1 cellular context compared by ENCODE assay signal in the genomic region with DNA sequence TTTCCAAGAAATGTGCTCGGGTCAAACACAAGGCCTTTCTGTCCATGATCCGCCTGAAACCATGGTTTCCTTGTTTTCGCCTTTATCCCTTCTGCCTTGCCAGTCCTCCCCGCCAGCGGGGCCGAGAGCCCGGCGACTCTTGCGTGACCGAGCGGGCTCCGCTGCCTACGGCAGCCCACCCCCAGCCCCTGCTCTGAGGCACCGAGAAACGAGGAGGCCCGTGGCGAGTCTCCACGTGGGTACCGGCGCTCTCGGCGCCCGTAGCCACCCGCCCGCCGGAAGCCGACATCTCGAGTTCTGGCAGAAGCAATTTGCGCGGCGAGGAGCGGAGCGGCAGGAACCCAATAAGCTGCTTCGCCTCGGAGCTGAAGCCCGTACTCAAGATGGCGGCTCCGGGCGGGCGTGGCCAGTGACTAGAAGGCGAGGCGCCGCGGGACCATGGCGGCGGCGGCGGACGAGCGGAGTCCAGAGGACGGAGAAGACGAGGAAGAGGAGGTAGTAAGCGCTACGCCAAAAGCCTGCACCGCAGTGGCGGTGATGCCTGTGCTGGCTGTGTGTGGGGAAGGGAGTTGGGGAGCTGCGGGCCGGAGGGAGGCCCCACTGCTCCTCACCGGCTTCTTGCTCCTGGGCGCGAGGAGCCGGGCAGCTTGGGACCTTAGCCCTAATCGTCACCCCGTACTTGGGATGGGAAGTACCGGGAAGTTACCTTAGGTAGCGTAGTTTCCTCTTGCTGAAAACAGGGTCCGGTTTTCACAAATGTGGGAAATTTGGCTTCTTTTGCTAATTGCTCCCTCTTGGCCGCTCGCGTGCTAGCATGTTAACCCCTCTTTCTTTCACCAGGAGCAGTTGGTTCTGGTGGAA.
TF ChIP-seq lines count a peak whose summit lies in the region.

A gene with protein sequence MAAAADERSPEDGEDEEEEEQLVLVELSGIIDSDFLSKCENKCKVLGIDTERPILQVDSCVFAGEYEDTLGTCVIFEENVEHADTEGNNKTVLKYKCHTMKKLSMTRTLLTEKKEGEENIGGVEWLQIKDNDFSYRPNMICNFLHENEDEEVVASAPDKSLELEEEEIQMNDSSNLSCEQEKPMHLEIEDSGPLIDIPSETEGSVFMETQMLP (plus strand): TSS at position 375 of the 861 bp plus-strand sequence. CDS start 64 bp downstream, at position 439.

TF ChIP-seq in HEK293, 187 proteins besides CTCF, POLR2A, EP300 and RAD21 (continued from another document):
- TF ChIP-seq, protein P1, sequence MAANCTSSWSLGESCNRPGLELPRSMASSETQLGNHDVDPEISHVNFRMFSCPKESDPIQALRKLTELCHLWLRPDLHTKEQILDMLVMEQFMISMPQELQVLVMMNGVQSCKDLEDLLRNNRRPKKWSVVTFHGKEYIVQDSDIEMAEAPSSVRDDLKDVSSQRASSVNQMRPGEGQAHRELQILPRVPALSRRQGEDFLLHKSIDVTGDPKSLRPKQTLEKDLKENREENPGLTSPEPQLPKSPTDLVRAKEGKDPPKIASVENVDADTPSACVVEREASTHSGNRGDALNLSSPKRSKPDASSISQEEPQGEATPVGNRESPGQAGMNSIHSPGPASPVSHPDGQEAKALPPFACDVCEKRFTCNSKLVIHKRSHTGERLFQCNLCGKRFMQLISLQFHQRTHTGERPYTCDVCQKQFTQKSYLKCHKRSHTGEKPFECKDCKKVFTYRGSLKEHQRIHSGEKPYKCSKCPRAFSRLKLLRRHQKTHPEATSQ (tag by site-specific recombination; IDR thresholded peaks at IDR 0.05): peak; percentile 62; the same call in 1 of the 2 replicates
- TF ChIP-seq ZNF514 (tag by site-specific recombination; IDR thresholded peaks at IDR 0.05): no peak
- no peak for TF ChIP-seq ZNF138 (tag by site-specific recombination; IDR thresholded peaks at IDR 0.05; ENCODE audit: borderline replicate concordance)
- TF ChIP-seq ZNF239 (tag by site-specific recombination; IDR thresholded peaks at IDR 0.05): no peak
- 0 out of 2 replicates have a peak, but pooled peaks have one; percentile 63 for TF ChIP-seq ZNF792 (tag by site-specific recombination; IDR thresholded peaks at IDR 0.05)
- TF ChIP-seq GLI4 (tag by site-specific recombination; IDR thresholded peaks at IDR 0.05): peak; percentile 72; the same call in 1 of the 2 replicates
- TF ChIP-seq BCL11B (tag by site-specific recombination; IDR thresholded peaks at IDR 0.05; ENCODE audit: low read depth): no peak
- TF ChIP-seq YY1 (tag by site-specific recombination; IDR thresholded peaks at IDR 0.05): peak; percentile 98
- TF ChIP-seq ZNF624 (tag by site-specific recombination; IDR thresholded peaks at IDR 0.05): no peak
- peak; percentile 83 for TF ChIP-seq KLF1 (tag by site-specific recombination; IDR thresholded peaks at IDR 0.05)
- peak; percentile 88 for TF ChIP-seq ZFP69B (tag by site-specific recombination; IDR thresholded peaks at IDR 0.05)
- TF ChIP-seq ZNF791 (tag by site-specific recombination; IDR thresholded peaks at IDR 0.05): no peak
- TF ChIP-seq, protein P2, sequence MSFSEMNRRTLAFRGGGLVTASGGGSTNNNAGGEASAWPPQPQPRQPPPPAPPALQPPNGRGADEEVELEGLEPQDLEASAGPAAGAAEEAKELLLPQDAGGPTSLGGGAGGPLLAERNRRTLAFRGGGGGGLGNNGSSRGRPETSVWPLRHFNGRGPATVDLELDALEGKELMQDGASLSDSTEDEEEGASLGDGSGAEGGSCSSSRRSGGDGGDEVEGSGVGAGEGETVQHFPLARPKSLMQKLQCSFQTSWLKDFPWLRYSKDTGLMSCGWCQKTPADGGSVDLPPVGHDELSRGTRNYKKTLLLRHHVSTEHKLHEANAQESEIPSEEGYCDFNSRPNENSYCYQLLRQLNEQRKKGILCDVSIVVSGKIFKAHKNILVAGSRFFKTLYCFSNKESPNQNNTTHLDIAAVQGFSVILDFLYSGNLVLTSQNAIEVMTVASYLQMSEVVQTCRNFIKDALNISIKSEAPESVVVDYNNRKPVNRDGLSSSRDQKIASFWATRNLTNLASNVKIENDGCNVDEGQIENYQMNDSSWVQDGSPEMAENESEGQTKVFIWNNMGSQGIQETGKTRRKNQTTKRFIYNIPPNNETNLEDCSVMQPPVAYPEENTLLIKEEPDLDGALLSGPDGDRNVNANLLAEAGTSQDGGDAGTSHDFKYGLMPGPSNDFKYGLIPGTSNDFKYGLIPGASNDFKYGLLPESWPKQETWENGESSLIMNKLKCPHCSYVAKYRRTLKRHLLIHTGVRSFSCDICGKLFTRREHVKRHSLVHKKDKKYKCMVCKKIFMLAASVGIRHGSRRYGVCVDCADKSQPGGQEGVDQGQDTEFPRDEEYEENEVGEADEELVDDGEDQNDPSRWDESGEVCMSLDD (tag by site-specific recombination; IDR thresholded peaks at IDR 0.05): peak; percentile 64; the same call in 1 of the 2 replicates
- peak; percentile 96 for TF ChIP-seq ZNF610 (tag by site-specific recombination; IDR thresholded peaks at IDR 0.05; ENCODE audit: borderline replicate concordance)
- peak; percentile 21 for TF ChIP-seq ZIC2 (tag by site-specific recombination; IDR thresholded peaks at IDR 0.05)
- TF ChIP-seq, protein P3, sequence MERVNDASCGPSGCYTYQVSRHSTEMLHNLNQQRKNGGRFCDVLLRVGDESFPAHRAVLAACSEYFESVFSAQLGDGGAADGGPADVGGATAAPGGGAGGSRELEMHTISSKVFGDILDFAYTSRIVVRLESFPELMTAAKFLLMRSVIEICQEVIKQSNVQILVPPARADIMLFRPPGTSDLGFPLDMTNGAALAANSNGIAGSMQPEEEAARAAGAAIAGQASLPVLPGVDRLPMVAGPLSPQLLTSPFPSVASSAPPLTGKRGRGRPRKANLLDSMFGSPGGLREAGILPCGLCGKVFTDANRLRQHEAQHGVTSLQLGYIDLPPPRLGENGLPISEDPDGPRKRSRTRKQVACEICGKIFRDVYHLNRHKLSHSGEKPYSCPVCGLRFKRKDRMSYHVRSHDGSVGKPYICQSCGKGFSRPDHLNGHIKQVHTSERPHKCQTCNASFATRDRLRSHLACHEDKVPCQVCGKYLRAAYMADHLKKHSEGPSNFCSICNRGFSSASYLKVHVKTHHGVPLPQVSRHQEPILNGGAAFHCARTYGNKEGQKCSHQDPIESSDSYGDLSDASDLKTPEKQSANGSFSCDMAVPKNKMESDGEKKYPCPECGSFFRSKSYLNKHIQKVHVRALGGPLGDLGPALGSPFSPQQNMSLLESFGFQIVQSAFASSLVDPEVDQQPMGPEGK (tag by site-specific recombination; IDR thresholded peaks at IDR 0.05): peak; percentile 60; the same call in 1 of the 2 replicates
